ENCODE assay signal across 33 cellular contexts in genomic region chr20:10987651-10988383, GRCh38.
DNase-seq lines count a peak whose midpoint lies in the region; FAIRE-seq and TF ChIP-seq lines count a peak whose summit lies in the region.
"Had no signal": no experiment of that assay in that cellular context is flagged by ENCODE, and none has a peak within 500 bp of the region (broad histone marks: within the 10 kb centered on the region; RNA-seq: fewer than 3 reads in every experiment).

No MANE protein-coding gene starts in this region.

- no peaks in the 10 kb centered on the region for H3K36me3 ChIP-seq in SK-N-SH (replicated peaks in 1 of 2; ENCODE audit: control insufficient read depth in 1 of 2, insufficient read depth in 2 of 2, low read length in 1 of 2)
- H3K36me3 ChIP-seq: left ventricle myocardium inferior, right lobe of liver, stomach, vagina had no signal

- no peak overlapping the region for H3K4me3 Mint-ChIP-seq in type B pancreatic cell
- H3K4me3 Mint-ChIP-seq: activated CD4-positive, alpha-beta memory T cell treated with anti-CD3 and anti-CD28 coated beads for 36 hours; activated naive CD8-positive, alpha-beta T cell treated with anti-CD3 and anti-CD28 coated beads, Interleukin-2, amount 50 U/mL, for 24 hours; B cell; CD4-positive, alpha-beta memory T cell had no signal

- H3K9me3 Mint-ChIP-seq in type B pancreatic cell = no peaks in the 10 kb centered on the region

- CTCF ChIA-PET in SK-N-SH (lab: Yijun Ruan, JAX) = no interaction called here

- POLR2A ChIA-PET in SK-N-SH (lab: Yijun Ruan, JAX) = no interaction called here

- no peak for TF ChIP-seq EP300 in SK-N-SH (IDR thresholded peaks at IDR 0.05; ENCODE audit: borderline replicate concordance in 1 of 2, low read depth in 1 of 2, low read length in 1 of 2)

- H3K9me3 ChIP-seq in SK-N-SH = no peaks in the 10 kb centered on the region
- H3K9me3 ChIP-seq: body of pancreas, left ventricle myocardium inferior, right lobe of liver, stomach, vagina had no signal

- peaks cover 14% of the 10 kb centered on the region for H3K4me1 Mint-ChIP-seq in type B pancreatic cell (ENCODE audit: unreplicated experiment)
- H3K4me1 Mint-ChIP-seq: activated naive CD8-positive, alpha-beta T cell treated with anti-CD3 and anti-CD28 coated beads, Interleukin-2, amount 50 U/mL, for 24 hours; B cell; CD4-positive, alpha-beta memory T cell had no signal

- peaks cover 8% of the 10 kb centered on the region for H3K27me3 Mint-ChIP-seq in type B pancreatic cell
- H3K27me3 Mint-ChIP-seq: activated CD4-positive, alpha-beta memory T cell treated with anti-CD3 and anti-CD28 coated beads for 36 hours; activated naive CD8-positive, alpha-beta T cell treated with anti-CD3 and anti-CD28 coated beads, Interleukin-2, amount 50 U/mL, for 24 hours; B cell; CD4-positive, alpha-beta memory T cell had no signal

- H3K27ac ChIP-seq in SK-N-SH (ENCODE audit: low read depth in 2 of 2, low read length in 1 of 2) (peak overlapping the region in 1 of 2 experiments; percentile 80; a peak in 1 of 4 replicates), epithelial cell of prostate (peak overlapping the region; percentile 77)
- H3K27ac ChIP-seq: body of pancreas, dorsolateral prefrontal cortex, left ventricle myocardium inferior, right lobe of liver, stomach, vagina had no signal

- no peak overlapping the region for H2AFZ ChIP-seq in SK-N-SH (ENCODE audit: low read depth)

- TF ChIP-seq CTCF in SK-N-SH (IDR thresholded peaks at IDR 0.05) (no peak), type B pancreatic cell (conservative IDR thresholded peaks at IDR 0.05) (no peak)

- peak; percentile 9 for FAIRE-seq in HTR-8/SVneo (lab: Jason Lieb, UNC)
- FAIRE-seq: endometrium, H54 had no signal

- H3K4me1 ChIP-seq in SK-N-SH (ENCODE audit: control insufficient read depth in 1 of 2, insufficient read depth in 2 of 2, low read depth in 1 of 2, low read length in 1 of 2) = peaks cover 0 to 12% of the 10 kb centered on the region in 2 experiments; a peak in 2 of 4 replicates
- H3K4me1 ChIP-seq: right lobe of liver had no signal

- H3K79me2 ChIP-seq in SK-N-SH (ENCODE audit: insufficient read depth) = no peaks in the 10 kb centered on the region

- H3K36me3 Mint-ChIP-seq in type B pancreatic cell = no peaks in the 10 kb centered on the region
- H3K36me3 Mint-ChIP-seq: activated CD4-positive, alpha-beta memory T cell treated with anti-CD3 and anti-CD28 coated beads for 36 hours; CD4-positive, alpha-beta memory T cell had no signal

- H3K9ac ChIP-seq in SK-N-SH = no peak overlapping the region

- H3K27me3 ChIP-seq in SK-N-SH (ENCODE audit: insufficient read depth) = no peaks in the 10 kb centered on the region
- H3K27me3 ChIP-seq: body of pancreas, dorsolateral prefrontal cortex, right lobe of liver, stomach, vagina had no signal

- DNase-seq in HTR-8/SVneo (ENCODE audit: insufficient read length, low spot score) (no peak), SK-N-SH (no peak), epithelial cell of prostate (ENCODE audit: low read depth, low spot score) (peak; percentile 40), myocyte (ENCODE audit: low read depth) (peak; percentile 52), type B pancreatic cell (ENCODE audit: extremely low spot score, unreplicated experiment) (no peak), GOT3 (lab: John Stamatoyannopoulos, UW) (no peak), OCI-M2 (lab: John Stamatoyannopoulos, UW; ENCODE audit: unreplicated experiment) (no peak)
- no peak for DNase-seq in stimulated activated CD4-positive, alpha-beta T cell treated with anti-CD3 and anti-CD28 coated beads, Interleukin-4, amount 100 ng/mL, for 1 hour
- DNase-seq: ACHN; activated CD4-positive, alpha-beta memory T cell treated with anti-CD3 and anti-CD28 coated beads for 36 hours; activated CD4-positive, alpha-beta T cell treated with anti-CD3 and anti-CD28 coated beads for 1 hour; activated CD8-positive, alpha-beta memory T cell treated with anti-CD3 and anti-CD28 coated beads, Interleukin-2, amount 50 U/mL, for 4 hours; activated naive CD4-positive, alpha-beta T cell; activated naive CD8-positive, alpha-beta T cell treated with anti-CD3 and anti-CD28 coated beads, Interleukin-2, amount 50 U/mL, for 24 hours; body of pancreas; CD4-positive, alpha-beta memory T cell; cerebellar nuclear complex; dorsolateral prefrontal cortex; islet precursor cell; Kasumi-1; left ventricle myocardium inferior; mesendoderm; NCI-H446 treated with DMSO at 0.1 percent for 48 hours; NCI-H774; right lobe of liver; SHP77; stimulated activated CD4-positive, alpha-beta T cell treated with anti-CD3 and anti-CD28 coated beads, Interleukin-12 subunit alpha, Interleukin-12 subunit beta, amount 100 ng/mL, for 4 hours; stimulated activated CD4-positive, alpha-beta T cell treated with anti-CD3 and anti-CD28 coated beads, Interleukin-2, amount 100 ng/mL, for 48 hours; stomach had no signal

- TF ChIP-seq RAD21 in SK-N-SH (IDR thresholded peaks at IDR 0.05; ENCODE audit: low read length) = no peak

- peaks cover 17% of the 10 kb centered on the region for H3F3A ChIP-seq in SK-N-SH (replicated peaks; ENCODE audit: insufficient read depth)

- no peaks in the 10 kb centered on the region for H4K20me1 ChIP-seq in SK-N-SH (ENCODE audit: insufficient read depth)

- WGBS in SK-N-SH (ENCODE audit: low lambda C conversion rate) = 64% methylated on average over 5 of the region's 5 CpGs

- no peak overlapping the region for H3K4me3 ChIP-seq in SK-N-SH (ENCODE audit: low read depth in 2 of 2, low read length in 1 of 2)
- H3K4me3 ChIP-seq: body of pancreas, dorsolateral prefrontal cortex, left ventricle myocardium inferior, right lobe of liver, stomach, vagina had no signal

- H3K27ac Mint-ChIP-seq in type B pancreatic cell = no peak overlapping the region
- H3K27ac Mint-ChIP-seq: activated CD4-positive, alpha-beta memory T cell treated with anti-CD3 and anti-CD28 coated beads for 36 hours; activated naive CD8-positive, alpha-beta T cell treated with anti-CD3 and anti-CD28 coated beads, Interleukin-2, amount 50 U/mL, for 24 hours; B cell; CD4-positive, alpha-beta memory T cell had no signal

- H3K4me2 ChIP-seq in SK-N-SH = no peak overlapping the region

- no peaks in the 10 kb centered on the region for H3K9me2 ChIP-seq in SK-N-SH

TF ChIP-seq in SK-N-SH, 30 proteins besides CTCF, POLR2A, EP300 and RAD21 (continues in another document):
- TF ChIP-seq SMC3 (IDR thresholded peaks at IDR 0.05; ENCODE audit: low read depth, low read length) = no peak
- no peak for TF ChIP-seq ZBTB33 (IDR thresholded peaks at IDR 0.05; ENCODE audit: borderline replicate concordance, low read depth)
- no peak for TF ChIP-seq SIN3A (IDR thresholded peaks at IDR 0.05; ENCODE audit: borderline replicate concordance, low read depth, low read length)
- TF ChIP-seq TCF12 (IDR thresholded peaks at IDR 0.05) = peak; percentile 71
- TF ChIP-seq GABPA (IDR thresholded peaks at IDR 0.05; ENCODE audit: low read depth) = no peak
- peak; percentile 28; the same call in 1 of the 2 replicates for TF ChIP-seq FOSL2 (IDR thresholded peaks at IDR 0.05; ENCODE audit: borderline replicate concordance, low read depth)
- no peak for TF ChIP-seq YY1 (IDR thresholded peaks at IDR 0.05; ENCODE audit: low read depth)
- TF ChIP-seq EZH2phosphoT487 (IDR thresholded peaks at IDR 0.05; ENCODE audit: borderline replicate concordance, low read depth) = no peak
- no peak for TF ChIP-seq ELF1 (IDR thresholded peaks at IDR 0.05)
- TF ChIP-seq REST (IDR thresholded peaks at IDR 0.05; ENCODE audit: low read depth, low read length) = no peak
- TF ChIP-seq NRF1 (IDR thresholded peaks at IDR 0.05; ENCODE audit: low read depth, low read length) = no peak
- no peak for TF ChIP-seq MXI1 (IDR thresholded peaks at IDR 0.05; ENCODE audit: low read depth, low read length)
- TF ChIP-seq TAF1 (IDR thresholded peaks at IDR 0.05; ENCODE audit: borderline replicate concordance, low read depth, low read length) = no peak
- no peak for TF ChIP-seq RCOR1 (IDR thresholded peaks at IDR 0.05; ENCODE audit: low read length)
- TF ChIP-seq GATA2 (CRISPR knock-in tag; IDR thresholded peaks at IDR 0.05) = no peak

Comparison
In these comparisons a context has a peak if more than half of its experiments do, and no peak if none do; other contexts are left out.
1. DNase-seq: peak in epithelial cell of prostate (single experiment) and myocyte (single experiment); none in HTR-8/SVneo (single experiment), SK-N-SH (single experiment), type B pancreatic cell (single experiment), stimulated activated CD4-positive, alpha-beta T cell treated with anti-CD3 and anti-CD28 coated beads, Interleukin-4, amount 100 ng/mL, for 1 hour (single experiment), GOT3 (single experiment) and OCI-M2 (single experiment).